32 cellular contexts compared by ENCODE assay signal in genomic region chr1:113320972-113321680, GRCh38.
DNase-seq lines count a peak whose midpoint lies in the region; ATAC-seq, FAIRE-seq and TF ChIP-seq lines count a peak whose summit lies in the region.
"Had no signal": no experiment of that assay in that cellular context is flagged by ENCODE, and none has a peak within 500 bp of the region (broad histone marks: within the 10 kb centered on the region; RNA-seq: fewer than 3 reads in every experiment).

No MANE protein-coding gene starts in this region.

- H3K27me3 ChIP-seq in GM23338 (ENCODE audit: insufficient read depth) (no peaks in the 10 kb centered on the region), small intestine (ENCODE audit: control insufficient read depth in 2 of 2, insufficient read depth in 2 of 2, low read length in 2 of 2) (no peaks in the 10 kb centered on the region), vagina (no peaks in the 10 kb centered on the region)
- H3K27me3 ChIP-seq in CD4-positive, alpha-beta memory T cell (ENCODE audit: insufficient read depth, low read length) = no peaks in the 10 kb centered on the region
- H3K27me3 ChIP-seq: ascending aorta, spleen had no signal

- H3K4me2 ChIP-seq in GM23338 = no peak overlapping the region

- H3K4me1 Mint-ChIP-seq in GM23338 (no peaks in the 10 kb centered on the region), WTC11 (no peaks in the 10 kb centered on the region; the same call in 1 of the 2 replicates)
- H3K4me1 Mint-ChIP-seq in CD4-positive, alpha-beta memory T cell = no peaks in the 10 kb centered on the region
- H3K4me1 Mint-ChIP-seq: activated naive CD4-positive, alpha-beta T cell treated with anti-CD3 and anti-CD28 coated beads, Interleukin-2, amount 10 ng/mL, durations not matched to agents 7 days and 5 days; CD4-positive, CD25-positive, alpha-beta regulatory T cell; neural crest cell had no signal

- H4K20me1 ChIP-seq in GM23338 (replicated peaks; ENCODE audit: insufficient read depth) = no peaks in the 10 kb centered on the region

- no peaks in the 10 kb centered on the region for H3F3A ChIP-seq in GM23338 (replicated peaks; ENCODE audit: low read depth)

- CTCF ChIA-PET in WTC11 (lab: Charles Lee) = no interaction called here
- CTCF ChIA-PET in CD4-positive, alpha-beta memory T cell (lab: Charles Lee; ENCODE audit: partially characterized antibody) = no interaction called here

- H3K9me2 ChIP-seq in GM23338 (ENCODE audit: insufficient read depth) = 0 out of 2 replicates have a peak, but pooled peaks cover 2% of the 10 kb centered on the region

- DNase-seq in GM23338 (ENCODE audit: low spot score) = peak; percentile 21
- no peak for DNase-seq in WTC11 (ENCODE audit: low spot score)
- peak; percentile 32 for DNase-seq in iris pigment epithelial cell (ENCODE audit: low read depth)
- peak; percentile 12 for DNase-seq in small intestine
- DNase-seq in DMS114 treated with DMSO at 0.1 percent for 48 hours (lab: John Stamatoyannopoulos, UW; ENCODE audit: unreplicated experiment) = no peak
- DNase-seq in GM13976 (ENCODE audit: low spot score) = no peak
- DNase-seq in CD4-positive, alpha-beta memory T cell = no peak
- no peak for DNase-seq in vagina (ENCODE audit: extremely low spot score in 2 of 2)
- DNase-seq: activated CD4-positive, CD25-positive, alpha-beta regulatory T cell treated with anti-CD3 and anti-CD28 coated beads, Interleukin-2, amount 50 U/mL, for 72 hours; activated CD8-positive, alpha-beta memory T cell treated with anti-CD3 and anti-CD28 coated beads for 24 hours; activated naive CD4-positive, alpha-beta T cell treated with anti-CD3 and anti-CD28 coated beads, Interleukin-2, amount 10 ng/mL, durations not matched to agents 7 days and 5 days; activated T-cell treated with anti-CD3 and anti-CD28 coated beads, Interleukin-2, amount 50 U/mL, for 4 hours; CD4-positive, CD25-positive, alpha-beta regulatory T cell; effector memory CD4-positive, alpha-beta T cell; glutamatergic neuron; GOT3; Karpas-422; left ventricle myocardium superior; mucosa of descending colon; NCI-H1048; NCI-H1930; NCI-H345; NK-92 treated with Interleukin-12 subunit alpha and Interleukin-12 subunit beta, amount 100 ng/mL, for 24 hours; RPMI8226; spleen; T1000 had no signal

- TF ChIP-seq CTCF in GM23338 (conservative IDR thresholded peaks at IDR 0.05; ENCODE audit: low read depth in 2 of 2) (no peak), WTC11 (IDR thresholded peaks at IDR 0.05) (no peak), GM13976 (IDR thresholded peaks at IDR 0.05; ENCODE audit: borderline replicate concordance, control extremely low read depth, extremely low read depth, insufficient read depth, missing control alignments) (no peak), vagina (IDR thresholded peaks at IDR 0.05) (no peak)

- POLR2A ChIA-PET in WTC11 (lab: Charles Lee) = no interaction called here
- POLR2A ChIA-PET in CD4-positive, alpha-beta memory T cell (lab: Charles Lee; ENCODE audit: partially characterized antibody) = no interaction called here

- H3K27me3 Mint-ChIP-seq in GM23338 (ENCODE audit: insufficient read depth, low read depth, poor library complexity) (peaks cover 2% of the 10 kb centered on the region), WTC11 (ENCODE audit: low read depth) (no peaks in the 10 kb centered on the region)
- H3K27me3 Mint-ChIP-seq in CD4-positive, alpha-beta memory T cell = no peaks in the 10 kb centered on the region
- H3K27me3 Mint-ChIP-seq: activated naive CD4-positive, alpha-beta T cell treated with anti-CD3 and anti-CD28 coated beads, Interleukin-2, amount 10 ng/mL, durations not matched to agents 7 days and 5 days; CD4-positive, CD25-positive, alpha-beta regulatory T cell had no signal

- no peaks in the 10 kb centered on the region for H3K36me3 ChIP-seq in GM23338 (ENCODE audit: insufficient read depth)
- H3K36me3 ChIP-seq in small intestine (ENCODE audit: control insufficient read depth in 2 of 2, insufficient read depth in 2 of 2, low read length in 2 of 2) = no peaks in the 10 kb centered on the region
- H3K36me3 ChIP-seq in CD4-positive, alpha-beta memory T cell (ENCODE audit: insufficient read depth, low read length) = no peaks in the 10 kb centered on the region
- no peaks in the 10 kb centered on the region for H3K36me3 ChIP-seq in vagina
- H3K36me3 ChIP-seq: ascending aorta, prostate gland, spleen had no signal

- H3K79me2 ChIP-seq in GM23338 (replicated peaks; ENCODE audit: insufficient read depth) = no peaks in the 10 kb centered on the region

- H3K27ac Mint-ChIP-seq in GM23338 (no peak overlapping the region), WTC11 (no peak overlapping the region)
- no peak overlapping the region for H3K27ac Mint-ChIP-seq in CD4-positive, alpha-beta memory T cell
- H3K27ac Mint-ChIP-seq: activated naive CD4-positive, alpha-beta T cell treated with anti-CD3 and anti-CD28 coated beads, Interleukin-2, amount 10 ng/mL, durations not matched to agents 7 days and 5 days; CD4-positive, CD25-positive, alpha-beta regulatory T cell had no signal

- H3K36me3 Mint-ChIP-seq in GM23338 (ENCODE audit: low read depth) (no peaks in the 10 kb centered on the region), WTC11 (no peaks in the 10 kb centered on the region)
- no peaks in the 10 kb centered on the region for H3K36me3 Mint-ChIP-seq in CD4-positive, alpha-beta memory T cell
- H3K36me3 Mint-ChIP-seq: activated naive CD4-positive, alpha-beta T cell treated with anti-CD3 and anti-CD28 coated beads, Interleukin-2, amount 10 ng/mL, durations not matched to agents 7 days and 5 days; CD4-positive, CD25-positive, alpha-beta regulatory T cell had no signal

- ATAC-seq in GM23338 (no peak; the same call in 1 of the 3 replicates), WTC11 (peak; percentile 36)
- ATAC-seq: activated T-cell treated with anti-CD3 and anti-CD28 coated beads, Interleukin-2, amount 50 U/mL, for 4 hours; left ventricle myocardium superior had no signal

- H2AFZ ChIP-seq in GM23338 = peak overlapping the region; percentile 49; the same call in 1 of the 2 replicates

- H3K4me3 Mint-ChIP-seq in GM23338 (no peak overlapping the region), WTC11 (no peak overlapping the region)
- no peak overlapping the region for H3K4me3 Mint-ChIP-seq in CD4-positive, alpha-beta memory T cell
- H3K4me3 Mint-ChIP-seq: activated naive CD4-positive, alpha-beta T cell treated with anti-CD3 and anti-CD28 coated beads, Interleukin-2, amount 10 ng/mL, durations not matched to agents 7 days and 5 days; activated T-cell treated with anti-CD3 and anti-CD28 coated beads, Interleukin-2, amount 50 U/mL, for 4 hours; CD4-positive, CD25-positive, alpha-beta regulatory T cell; neural crest cell had no signal

- 33 to 53% (median 42%) methylated on average over 3 of the region's 3 CpGs for WGBS in small intestine, 3 donors

- H3K9me3 Mint-ChIP-seq in GM23338 = no peaks in the 10 kb centered on the region
- H3K9me3 Mint-ChIP-seq in WTC11 = peaks cover 9% of the 10 kb centered on the region; the same call in 1 of the 2 replicates
- peaks cover 0 to 2% (median 0%) of the 10 kb centered on the region in 8 donors for H3K9me3 Mint-ChIP-seq in CD4-positive, alpha-beta memory T cell
- H3K9me3 Mint-ChIP-seq: activated naive CD4-positive, alpha-beta T cell treated with anti-CD3 and anti-CD28 coated beads, Interleukin-2, amount 10 ng/mL, durations not matched to agents 7 days and 5 days; activated T-cell treated with anti-CD3 and anti-CD28 coated beads, Interleukin-2, amount 50 U/mL, for 4 hours; neural crest cell had no signal

- intact Hi-C loops in CD4-positive, alpha-beta memory T cell (cut with micrococcal nuclease) = no loop called here
- intact Hi-C loops in vagina (cut with DNase I) = no loop called here

- no peak for FAIRE-seq in small intestine (lab: Jason Lieb, UNC)
- FAIRE-seq: GM12891, GM19239 had no signal

- H3K9me3 ChIP-seq in small intestine (ENCODE audit: control insufficient read depth, low read depth) (no peaks in the 10 kb centered on the region), vagina (no peaks in the 10 kb centered on the region)
- no peaks in the 10 kb centered on the region for H3K9me3 ChIP-seq in CD4-positive, alpha-beta memory T cell (ENCODE audit: control insufficient read depth in 1 of 2, low read length in 2 of 2)
- H3K9me3 ChIP-seq: ascending aorta, mucosa of descending colon, prostate gland had no signal

- no peak overlapping the region for H3K4me3 ChIP-seq in GM23338
- H3K4me3 ChIP-seq in small intestine (ENCODE audit: low read depth in 1 of 2, low read length in 2 of 2) = no peak overlapping the region
- no peak overlapping the region for H3K4me3 ChIP-seq in CD4-positive, alpha-beta memory T cell (ENCODE audit: low read length in 2 of 2)
- no peak overlapping the region for H3K4me3 ChIP-seq in vagina
- H3K4me3 ChIP-seq: ascending aorta, mucosa of descending colon, prostate gland, SK-N-MC, spleen had no signal

- H3K27ac ChIP-seq in GM23338 (ENCODE audit: low read depth) (no peak overlapping the region), small intestine (ENCODE audit: low read depth in 1 of 2, low read length in 1 of 2) (peak overlapping the region in 1 of 2 donors; percentile 20), vagina (no peak overlapping the region)
- H3K27ac ChIP-seq in CD4-positive, alpha-beta memory T cell (ENCODE audit: low read depth, low read length) = no peak overlapping the region
- H3K27ac ChIP-seq: ascending aorta, prostate gland, SK-N-MC, spleen had no signal

- no peak for TF ChIP-seq POLR2A in vagina (IDR thresholded peaks at IDR 0.05)

- in situ Hi-C loops in GM13976 (cut with MboI; ENCODE audit: low sequenced_read_pairs, unreplicated experiment) = no loop called here

- H3K4me1 ChIP-seq in GM23338 (ENCODE audit: insufficient read depth) (no peaks in the 10 kb centered on the region; the same call in 1 of the 2 replicates), small intestine (ENCODE audit: control insufficient read depth in 2 of 2, insufficient read depth in 1 of 2, low read depth in 1 of 2, low read length in 1 of 2) (peaks cover 0 to 4% of the 10 kb centered on the region in 2 donors), vagina (no peaks in the 10 kb centered on the region)
- no peaks in the 10 kb centered on the region for H3K4me1 ChIP-seq in CD4-positive, alpha-beta memory T cell (ENCODE audit: insufficient read depth, low read length)
- H3K4me1 ChIP-seq: ascending aorta, prostate gland, spleen had no signal

TF ChIP-seq in GM23338, 12 proteins besides CTCF, POLR2A, EP300 and RAD21 (continues in another document):
- TF ChIP-seq JUNB (IDR thresholded peaks at IDR 0.05; ENCODE audit: unreplicated experiment) = no peak

TF ChIP-seq in WTC11, 78 proteins besides CTCF, POLR2A, EP300 and RAD21 (continues in another document):
- TF ChIP-seq RELA (CRISPR knock-in tag; IDR thresholded peaks at IDR 0.05; ENCODE audit: borderline replicate concordance) (no peak), MYBL2 (CRISPR knock-in tag; IDR thresholded peaks at IDR 0.05) (no peak)

Comparison
In these comparisons a context has a peak if more than half of its experiments do, and no peak if none do; other contexts are left out.
1. DNase-seq: peak in GM23338 (single experiment), iris pigment epithelial cell (single experiment) and small intestine (single experiment); none in WTC11 (single experiment), DMS114 treated with DMSO at 0.1 percent for 48 hours (single experiment), GM13976 (single experiment), CD4-positive, alpha-beta memory T cell (0 of 5) and vagina (0 of 2).